9 cellular contexts compared by ENCODE assay signal in the genomic region with DNA sequence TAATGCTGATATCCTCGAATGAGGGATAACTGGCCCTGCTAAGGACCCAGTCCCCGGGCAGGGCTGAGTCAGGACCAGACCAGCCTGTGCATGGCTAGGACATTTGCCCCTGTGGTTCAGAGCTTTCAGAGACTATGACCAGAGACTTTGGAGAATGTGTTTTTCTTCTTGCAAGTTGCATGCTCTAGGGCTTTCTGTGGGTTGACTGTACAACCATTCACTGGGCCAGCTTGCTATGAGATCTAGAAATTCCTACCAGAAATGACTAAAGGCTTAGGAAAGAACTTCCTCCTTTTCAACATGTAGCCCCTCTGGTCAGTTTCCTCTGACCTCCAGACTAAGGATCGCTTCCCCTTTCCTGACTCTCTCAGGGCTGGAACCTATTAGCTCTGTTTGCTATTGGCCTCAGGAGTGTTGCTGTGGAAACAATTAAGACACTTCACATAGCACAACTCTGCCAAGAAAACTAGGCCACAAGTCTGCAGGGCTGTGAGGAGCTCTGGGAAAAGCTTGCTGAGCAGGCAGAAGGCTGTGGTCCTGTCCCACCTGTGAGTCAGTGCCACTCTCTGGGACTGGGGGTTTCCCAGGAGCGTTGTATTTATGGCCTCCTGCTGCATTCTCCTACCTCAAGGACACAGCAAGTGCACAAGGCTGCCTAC. TPM values are rescaled to one million over a fixed set of nuclear protein-coding genes. Genes with fewer than 3 reads are reported as not detected.
A peak's percentile ranks its signal among the peaks of the same experiment; 100 is the strongest.
DNase-seq lines count a peak whose midpoint lies in the region; ATAC-seq and TF ChIP-seq lines count a peak whose summit lies in the region.
"Had no signal": no experiment of that assay in that cellular context is flagged by ENCODE, and none has a peak within 500 bp of the region (broad histone marks: within the 10 kb centered on the region; RNA-seq: fewer than 3 reads in every experiment).

No MANE protein-coding gene starts in this region.

- no peaks in the 10 kb centered on the region for H3K9me3 ChIP-seq in fibroblast of lung (ENCODE audit: control insufficient read depth, insufficient read depth, low read depth, low read length)
- H3K9me3 ChIP-seq in ovary, result no peaks in the 10 kb centered on the region
- no peaks in the 10 kb centered on the region for H3K9me3 ChIP-seq in CD4-positive, alpha-beta T cell (ENCODE audit: control insufficient read depth, low read length)

- H3K27ac Mint-ChIP-seq in CD4-positive, alpha-beta T cell, result no peak overlapping the region

- H3K4me2 ChIP-seq in fibroblast of lung (ENCODE audit: extremely low read depth, insufficient read depth, low read length), result peak overlapping the region; percentile 18

- H3K27me3 Mint-ChIP-seq in CD4-positive, alpha-beta T cell, result no peaks in the 10 kb centered on the region

- H3K9ac ChIP-seq in fibroblast of lung (ENCODE audit: insufficient read depth, low read length), result peak overlapping the region; percentile 35

- TF ChIP-seq CTCF in fibroblast of lung (conservative IDR thresholded peaks at IDR 0.05 in 1 of 2, IDR thresholded peaks at IDR 0.05 in 1 of 2; ENCODE audit: low read depth in 1 of 2, low read length in 2 of 2) (no peak), ovary (IDR thresholded peaks at IDR 0.05) (no peak)
- TF ChIP-seq CTCF in CD4-positive, alpha-beta T cell (IDR thresholded peaks at IDR 0.05), result no peak

- H3K9me3 Mint-ChIP-seq in CD4-positive, alpha-beta T cell, result no peaks in the 10 kb centered on the region
- H3K9me3 Mint-ChIP-seq: WTC11 had no signal

- no peaks in the 10 kb centered on the region for H4K20me1 ChIP-seq in fibroblast of lung (ENCODE audit: control insufficient read depth, extremely low read depth, insufficient read depth, low read length)

- CTCF ChIA-PET in CD4-positive, alpha-beta T cell (lab: Charles Lee), result no interaction called here

- 46 to 55% (median 49%) methylated on average over 4 of the region's 4 CpGs for WGBS in ovary, 3 donors

- H3K4me1 Mint-ChIP-seq in CD4-positive, alpha-beta T cell (ENCODE audit: low read depth), result no peaks in the 10 kb centered on the region

- H2AFZ ChIP-seq in fibroblast of lung (ENCODE audit: low read length), result no peak overlapping the region

- intact Hi-C loops in ovary (cut with DNase I), result no loop called here
- intact Hi-C loops in CD4-positive, alpha-beta T cell (cut with DNase I, micrococcal nuclease), result no loop called here

- POLR2A ChIA-PET in CD4-positive, alpha-beta T cell (lab: Charles Lee), result no interaction called here

- H3K36me3 ChIP-seq in fibroblast of lung (ENCODE audit: control insufficient read depth, insufficient read depth, low read length) (peaks cover 17% of the 10 kb centered on the region), ovary (no peaks in the 10 kb centered on the region)

- H3K27ac ChIP-seq in fibroblast of lung (ENCODE audit: insufficient read depth, low read length) (peak overlapping the region; percentile 93), ovary (peak overlapping the region in 1 of 2 donors; percentile 57)
- H3K27ac ChIP-seq in CD4-positive, alpha-beta T cell (ENCODE audit: low read depth, low read length), result no peak overlapping the region

- H3K4me3 ChIP-seq in fibroblast of lung (replicated peaks in 1 of 4; ENCODE audit: control extremely low read depth in 1 of 4, insufficient read depth in 1 of 4, low read depth in 3 of 4, low read length in 4 of 4), result no peak overlapping the region
- no peak overlapping the region for H3K4me3 ChIP-seq in ovary

- DNase-seq in DMS79 (lab: John Stamatoyannopoulos, UW), result peak; percentile 87
- peak; percentile 82 to 95 for DNase-seq in fibroblast of lung (ENCODE audit: low read depth in 2 of 2)
- peak in 3 of 5 donors; percentile 42 to 55 (median 48) for DNase-seq in ovary
- no peak for DNase-seq in NCI-H345 treated with DMSO at 0.1 percent for 48 hours (lab: John Stamatoyannopoulos, UW; ENCODE audit: unreplicated experiment)
- no peak for DNase-seq in NCI-H187 treated with DMSO at 0.1 percent for 48 hours (lab: John Stamatoyannopoulos, UW)
- no peak for DNase-seq in CD4-positive, alpha-beta T cell

- H3K4me3 Mint-ChIP-seq in CD4-positive, alpha-beta T cell, result no peak overlapping the region
- H3K4me3 Mint-ChIP-seq: WTC11 had no signal

- peaks cover 31% of the 10 kb centered on the region for H3K4me1 ChIP-seq in fibroblast of lung (ENCODE audit: control insufficient read depth, extremely low read depth, insufficient read depth, low read length)
- H3K4me1 ChIP-seq in ovary (ENCODE audit: insufficient read depth), result peaks cover 27% of the 10 kb centered on the region

- peaks cover 79% of the 10 kb centered on the region for H3K36me3 Mint-ChIP-seq in CD4-positive, alpha-beta T cell (ENCODE audit: low read depth)

- no peak for TF ChIP-seq EP300 in ovary (IDR thresholded peaks at IDR 0.05)

- no peak for TF ChIP-seq POLR2A in ovary (IDR thresholded peaks at IDR 0.05)

- peaks cover 6% of the 10 kb centered on the region for H3K79me2 ChIP-seq in fibroblast of lung (ENCODE audit: control insufficient read depth, insufficient read depth, low read length)

- H3K27me3 ChIP-seq in fibroblast of lung (ENCODE audit: control insufficient read depth, insufficient read depth, low read length), result no peaks in the 10 kb centered on the region
- no peaks in the 10 kb centered on the region for H3K27me3 ChIP-seq in ovary
- no peaks in the 10 kb centered on the region for H3K27me3 ChIP-seq in CD4-positive, alpha-beta T cell (ENCODE audit: control insufficient read depth, insufficient read depth, low read length)

- ATAC-seq in GM21619 (IDR thresholded peaks at IDR 0.05; ENCODE audit: unreplicated experiment), result no peak
- ATAC-seq in CD4-positive, alpha-beta T cell (ENCODE audit: poor library complexity), result no peak

TF ChIP-seq in PFSK-1, 5 proteins besides CTCF, POLR2A, EP300 and RAD21 (continues in another document):
- TF ChIP-seq SIN3A (IDR thresholded peaks at IDR 0.05; ENCODE audit: borderline replicate concordance, insufficient read depth, low read length) (peak; percentile 78; the same call in 1 of the 2 replicates), TAF1 (IDR thresholded peaks at IDR 0.05; ENCODE audit: borderline replicate concordance, insufficient read depth, low read length) (no peak), POLR2AphosphoS5 (IDR thresholded peaks at IDR 0.05; ENCODE audit: low read depth, low read length) (0 out of 2 replicates have a peak, but pooled peaks have one; percentile 30)

RNA-seq across cellular contexts. Expression of gene CRY2, which starts 10.7 kb away (rescaled TPM):
- 10.9 TPM for polyA plus RNA-seq in PFSK-1 (2012; ENCODE audit: insufficient read length, low read depth)
- total RNA-seq in fibroblast of lung, result 17.5 and 21.5 TPM in 2 replicates
- 8.3 and 8.4 TPM in 2 replicates for polyA plus RNA-seq in fibroblast of lung
- 7.2 and 8.0 TPM in 2 replicates for polyA plus RNA-seq in fibroblast of lung (2012)
- 28.6 and 32.7 TPM in 2 replicates for polyA minus RNA-seq in fibroblast of lung (ENCODE audit: low replicate concordance)
- total RNA-seq in ovary, result 10 to 100 TPM; 44.8 to 94.2 (median 70.8) TPM
- polyA plus RNA-seq in ovary, result 10 to 100 TPM; 37.2 to 38.0 TPM
- total RNA-seq in CD4-positive, alpha-beta T cell, result 100 to 1,000 TPM; 248 TPM

RNA-seq across cellular contexts. Expression of gene MAPK8IP1, which starts 27.5 kb away (rescaled TPM):
- 28.1 TPM for polyA plus RNA-seq in PFSK-1 (2012; ENCODE audit: insufficient read length, low read depth)
- 6.6 and 7.4 TPM in 2 replicates for total RNA-seq in fibroblast of lung
- 3.8 and 5.7 TPM in 2 replicates for polyA plus RNA-seq in fibroblast of lung
- 7.5 and 11.3 TPM in 2 replicates for polyA plus RNA-seq in fibroblast of lung (2012)
- 13.4 and 17.1 TPM in 2 replicates for polyA minus RNA-seq in fibroblast of lung (ENCODE audit: low replicate concordance)
- 10 to 100 TPM in 6 of 7 donors, 1 to 10 TPM in 1; 9.9 to 24.1 (median 15.2) TPM for total RNA-seq in ovary
- 1 to 10 TPM; 3.7 to 8.0 TPM for polyA plus RNA-seq in ovary
- 1 to 10 TPM; 2.3 to 2.4 TPM for total RNA-seq in CD4-positive, alpha-beta T cell

RNA-seq across cellular contexts. Expression of gene FREY1, which starts 49.1 kb away (rescaled TPM):
- not detected for polyA plus RNA-seq in PFSK-1 (2012; ENCODE audit: insufficient read length, low read depth)
- total RNA-seq in fibroblast of lung, result 0.77 and 0.83 TPM in 2 replicates
- polyA plus RNA-seq in fibroblast of lung, result 0.11 TPM in 1 of 2 replicates, not detected in the other
- not detected in 2 replicates for polyA plus RNA-seq in fibroblast of lung (2012)
- polyA minus RNA-seq in fibroblast of lung (ENCODE audit: low replicate concordance), result 0.79 TPM in 1 of 2 replicates, not detected in the other
- total RNA-seq in ovary, result 1 to 10 TPM in 1 of 7 donors, under 1 TPM in 5, not detected in 1; 0.48 to 1.6 (median 0.67) TPM
- under 1 TPM in 1 of 2 donors, not detected in 1; 0.23 TPM for polyA plus RNA-seq in ovary
- 1 to 10 TPM; 5.7 to 6.0 TPM for total RNA-seq in CD4-positive, alpha-beta T cell

RNA-seq across cellular contexts. Expression of gene SLC35C1, which starts 53.0 kb away (rescaled TPM):
- 31.9 TPM for polyA plus RNA-seq in PFSK-1 (2012; ENCODE audit: insufficient read length, low read depth)
- 10.4 and 11.8 TPM in 2 replicates for total RNA-seq in fibroblast of lung
- 6.7 and 6.9 TPM in 2 replicates for polyA plus RNA-seq in fibroblast of lung
- 23.8 TPM in 2 replicates for polyA plus RNA-seq in fibroblast of lung (2012)
- polyA minus RNA-seq in fibroblast of lung (ENCODE audit: low replicate concordance), result 24.0 and 26.9 TPM in 2 replicates
- 10 to 100 TPM in 4 of 7 donors, 1 to 10 TPM in 3; 6.1 to 13.8 (median 10.7) TPM for total RNA-seq in ovary
- 1 to 10 TPM; 5.9 to 8.4 TPM for polyA plus RNA-seq in ovary
- total RNA-seq in CD4-positive, alpha-beta T cell, result 1 to 10 TPM; 4.4 to 4.9 TPM

RNA-seq across cellular contexts. Expression of gene PEX16, which starts 59.7 kb away (rescaled TPM):
- polyA plus RNA-seq in PFSK-1 (2012; ENCODE audit: insufficient read length, low read depth), result 56.0 TPM
- total RNA-seq in fibroblast of lung (31.8 and 44.4 TPM in 2 replicates), ovary (10 to 100 TPM; 18.7 to 31.7 (median 26.5) TPM)
- polyA plus RNA-seq in fibroblast of lung (11.0 and 13.8 TPM in 2 replicates), ovary (10 to 100 TPM in 1 of 2 donors, 1 to 10 TPM in 1; 2.9 to 30.0 TPM)
- 19.1 and 24.2 TPM in 2 replicates for polyA plus RNA-seq in fibroblast of lung (2012)
- polyA minus RNA-seq in fibroblast of lung (ENCODE audit: low replicate concordance), result 8.2 and 14.8 TPM in 2 replicates
- total RNA-seq in CD4-positive, alpha-beta T cell, result 10 to 100 TPM; 56.3 to 62.0 TPM

Comparison
In these comparisons a context has a peak if more than half of its experiments do, and no peak if none do; other contexts are left out.
1. DNase-seq: peak in DMS79 (single experiment), fibroblast of lung (2 of 2) and ovary (3 of 5); none in NCI-H345 treated with DMSO at 0.1 percent for 48 hours (single experiment), NCI-H187 treated with DMSO at 0.1 percent for 48 hours (single experiment) and CD4-positive, alpha-beta T cell (0 of 10).